ENCODE assay signal across 8 cellular contexts in the genomic region with DNA sequence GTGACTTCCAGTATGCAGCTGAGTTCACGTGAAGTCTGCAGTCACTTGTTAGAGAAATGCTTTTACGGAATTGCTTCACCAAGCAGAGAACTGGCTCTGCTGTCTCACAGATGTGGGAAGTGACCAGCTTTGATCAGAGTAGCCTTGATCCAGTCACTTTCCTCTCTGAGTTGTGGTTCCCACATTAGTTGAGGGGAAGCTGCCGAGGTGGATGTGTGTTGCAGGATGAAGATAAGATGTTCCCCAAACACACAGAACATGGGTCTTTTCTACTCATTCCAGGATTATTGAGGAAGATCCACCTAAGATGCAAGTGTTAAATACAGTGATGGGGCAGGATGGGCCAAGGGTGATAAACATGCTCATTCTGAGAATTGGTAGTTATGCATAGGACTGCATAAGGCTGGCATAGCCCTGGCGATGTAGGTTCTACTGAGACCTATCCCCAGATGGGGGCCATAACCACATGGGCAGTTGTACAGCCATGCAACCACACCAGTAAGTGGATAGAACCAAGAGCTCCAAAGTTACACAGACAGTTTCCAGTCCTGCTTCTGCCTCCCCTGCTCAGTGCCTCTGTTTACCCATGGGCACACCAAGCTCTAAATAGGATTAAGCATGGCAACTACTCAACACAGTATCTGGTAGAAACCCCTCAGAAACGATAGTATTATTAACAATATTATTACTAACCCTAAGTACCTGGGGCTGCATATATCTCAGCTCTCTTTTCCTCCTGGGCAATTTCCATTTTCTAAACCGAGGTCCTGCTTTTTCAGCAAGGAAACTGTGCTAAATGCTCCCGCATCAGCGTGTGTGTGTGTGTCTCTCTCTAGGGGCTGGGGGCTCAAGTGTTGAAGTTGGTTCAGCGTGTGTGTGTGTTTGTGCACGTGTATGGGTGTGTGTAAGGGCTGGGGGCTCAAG.
DNase-seq lines count a peak whose midpoint lies in the region; ATAC-seq and TF ChIP-seq lines count a peak whose summit lies in the region.

No MANE protein-coding gene starts in this region.

- no peak overlapping the region for H3K9ac ChIP-seq in fibroblast of lung (ENCODE audit: insufficient read depth, low read length)

- H3K27ac ChIP-seq in DOHH2 (ENCODE audit: low read depth, low read length) (no peak overlapping the region), SJCRH30 (peak overlapping the region; percentile 55), fibroblast of lung (ENCODE audit: insufficient read depth, low read length) (peak overlapping the region; percentile 45)

- H3K9me3 ChIP-seq in DOHH2 (ENCODE audit: control insufficient read depth, insufficient read depth, low read length) (no peaks in the 10 kb centered on the region), SJCRH30 (replicated peaks) (no peaks in the 10 kb centered on the region), fibroblast of lung (ENCODE audit: control insufficient read depth, insufficient read depth, low read depth, low read length) (no peaks in the 10 kb centered on the region)

- H3K36me3 ChIP-seq in DOHH2 (ENCODE audit: control insufficient read depth, low read length) (no peaks in the 10 kb centered on the region), SJCRH30 (no peaks in the 10 kb centered on the region), fibroblast of lung (ENCODE audit: control insufficient read depth, insufficient read depth, low read length) (no peaks in the 10 kb centered on the region)

- H3K27me3 Mint-ChIP-seq in progenitor cell of endocrine pancreas: no peaks in the 10 kb centered on the region

- DNase-seq in SJCRH30: no peak
- no peak for DNase-seq in fibroblast of lung (ENCODE audit: low read depth in 2 of 2)
- DNase-seq in progenitor cell of endocrine pancreas (ENCODE audit: low spot score, unreplicated experiment): no peak
- no peak for DNase-seq in NOMO-1 (lab: John Stamatoyannopoulos, UW; ENCODE audit: unreplicated experiment in 2 of 2)
- no peak for DNase-seq in occipital lobe (lab: John Stamatoyannopoulos, UW)
- DNase-seq in GDM1 (lab: John Stamatoyannopoulos, UW): no peak

- H3K4me1 ChIP-seq in DOHH2 (ENCODE audit: control insufficient read depth, low read length) (peaks cover 3% of the 10 kb centered on the region; the same call in 1 of the 2 replicates), SJCRH30 (no peaks in the 10 kb centered on the region), fibroblast of lung (ENCODE audit: control insufficient read depth, extremely low read depth, insufficient read depth, low read length) (peaks cover 4% of the 10 kb centered on the region)

- H2AFZ ChIP-seq in fibroblast of lung (ENCODE audit: low read length): peak overlapping the region; percentile 83

- no peaks in the 10 kb centered on the region for H3K9me2 ChIP-seq in DOHH2 (replicated peaks; ENCODE audit: control insufficient read depth, low read length)

- H3K4me2 ChIP-seq in DOHH2 (ENCODE audit: low read length): peak overlapping the region; percentile 66
- H3K4me2 ChIP-seq in fibroblast of lung (ENCODE audit: extremely low read depth, insufficient read depth, low read length): peak overlapping the region; percentile 71

- H3K27ac Mint-ChIP-seq in progenitor cell of endocrine pancreas: peak overlapping the region; percentile 96

- no peaks in the 10 kb centered on the region for H3F3A ChIP-seq in DOHH2 (ENCODE audit: control insufficient read depth, insufficient read depth)

- H3K4me3 ChIP-seq in DOHH2 (ENCODE audit: low read length) (peak overlapping the region; percentile 64), SJCRH30 (peak overlapping the region; percentile 72), fibroblast of lung (replicated peaks in 1 of 4; ENCODE audit: control extremely low read depth in 1 of 4, insufficient read depth in 1 of 4, low read depth in 3 of 4, low read length in 4 of 4) (peak overlapping the region; percentile 29 to 67 (median 60))

- H4K20me1 ChIP-seq in DOHH2 (ENCODE audit: control insufficient read depth, insufficient read depth, low read depth, low read length) (no peaks in the 10 kb centered on the region), fibroblast of lung (ENCODE audit: control insufficient read depth, extremely low read depth, insufficient read depth, low read length) (no peaks in the 10 kb centered on the region)

- H3K79me2 ChIP-seq in DOHH2 (ENCODE audit: control insufficient read depth, low read length) (no peaks in the 10 kb centered on the region), fibroblast of lung (ENCODE audit: control insufficient read depth, insufficient read depth, low read length) (no peaks in the 10 kb centered on the region)

- ATAC-seq in GM19324 (IDR thresholded peaks at IDR 0.05; ENCODE audit: low FRiP score, unreplicated experiment): no peak

- no peaks in the 10 kb centered on the region for H3K9me3 Mint-ChIP-seq in progenitor cell of endocrine pancreas (ENCODE audit: low read depth)

- no peaks in the 10 kb centered on the region for H3K36me3 Mint-ChIP-seq in progenitor cell of endocrine pancreas (ENCODE audit: insufficient read depth)

- H3K4me1 Mint-ChIP-seq in progenitor cell of endocrine pancreas (ENCODE audit: low read depth): peaks cover 39% of the 10 kb centered on the region

- H3K27me3 ChIP-seq in DOHH2 (ENCODE audit: control insufficient read depth, low read length): peaks cover 3% of the 10 kb centered on the region; the same call in 1 of the 2 replicates
- no peaks in the 10 kb centered on the region for H3K27me3 ChIP-seq in SJCRH30
- no peaks in the 10 kb centered on the region for H3K27me3 ChIP-seq in fibroblast of lung (ENCODE audit: control insufficient read depth, insufficient read depth, low read length)

- peak overlapping the region; percentile 89 for H3K4me3 Mint-ChIP-seq in progenitor cell of endocrine pancreas (ENCODE audit: low read depth)

- no peak for TF ChIP-seq CTCF in DOHH2 (IDR thresholded peaks at IDR 0.05; ENCODE audit: low read depth, low read length, poor library complexity, severe bottlenecking)
- TF ChIP-seq CTCF in fibroblast of lung (conservative IDR thresholded peaks at IDR 0.05 in 1 of 2, IDR thresholded peaks at IDR 0.05 in 1 of 2; ENCODE audit: low read depth in 1 of 2, low read length in 2 of 2): no peak
- TF ChIP-seq CTCF in progenitor cell of endocrine pancreas (IDR thresholded peaks at IDR 0.05; ENCODE audit: unreplicated experiment): no peak
